Comparison of ENCODE assay signal across 11 cellular contexts in genomic region chr10:124941823-124942222, GRCh38. TPM values are rescaled to one million over a fixed set of nuclear protein-coding genes. Genes with fewer than 3 reads are reported as not detected.
DNase-seq lines count a peak whose midpoint lies in the region; ATAC-seq, FAIRE-seq and TF ChIP-seq lines count a peak whose summit lies in the region.
"Had no signal": no experiment of that assay in that cellular context is flagged by ENCODE, and none has a peak within 500 bp of the region (broad histone marks: within the 10 kb centered on the region; RNA-seq: fewer than 3 reads in every experiment).

TSS of gene ZRANB1 (plus strand) at chr10:124942123. CDS start at chr10:124942494, 371 bp downstream.

- no peak for DNase-seq in CD4-positive, CD25-positive, alpha-beta regulatory T cell
- no peak for DNase-seq in SK-MEL-5 (ENCODE audit: low read depth, low spot score)
- no peak for DNase-seq in neural crest cell (ENCODE audit: low read depth, low spot score)
- no peak for DNase-seq in UCSD-AML1 (lab: John Stamatoyannopoulos, UW; ENCODE audit: unreplicated experiment)
- DNase-seq in NCI-H2171 treated with DMSO at 0.1 percent for 48 hours (lab: John Stamatoyannopoulos, UW) = no peak
- no peak for DNase-seq in GM12892 (ENCODE audit: insufficient read length)
- DNase-seq: small intestine had no signal

- no peak within 1 kb of the TSS for H3K4me3 ChIP-seq in CD4-positive, CD25-positive, alpha-beta regulatory T cell (ENCODE audit: low read depth, low read length)
- no peak within 1 kb of the TSS for H3K4me3 ChIP-seq in gastroesophageal sphincter

- H3K9me3 ChIP-seq in CD4-positive, CD25-positive, alpha-beta regulatory T cell (ENCODE audit: control insufficient read depth in 2 of 2, low read length in 2 of 2) = no peaks in the 10 kb centered on the region
- no peaks in the 10 kb centered on the region for H3K9me3 ChIP-seq in gastroesophageal sphincter

- peak within 1 kb of the TSS in 3 of 4 donors; percentile 2 to 58 (median 39) for H3K4me3 Mint-ChIP-seq in CD4-positive, CD25-positive, alpha-beta regulatory T cell
- no peak within 1 kb of the TSS for H3K4me3 Mint-ChIP-seq in neural crest cell

- no peak for TF ChIP-seq POLR2A in gastroesophageal sphincter (IDR thresholded peaks at IDR 0.05)
- no peak for TF ChIP-seq POLR2A in GM12892 (IDR thresholded peaks at IDR 0.05; ENCODE audit: low read depth, low read length)

- H3K4me1 ChIP-seq in CD4-positive, CD25-positive, alpha-beta regulatory T cell (ENCODE audit: control insufficient read depth, insufficient read depth, low read length, poor library complexity, severe bottlenecking) = no peaks in the 10 kb centered on the region
- H3K4me1 ChIP-seq in gastroesophageal sphincter = peaks cover 7 to 94% (median 14%) of the 10 kb centered on the region in 3 donors

- H3K36me3 ChIP-seq in CD4-positive, CD25-positive, alpha-beta regulatory T cell (ENCODE audit: control insufficient read depth, insufficient read depth, low read length) = peaks cover 13% of the 10 kb centered on the region
- peaks cover 0 to 3% of the 10 kb centered on the region in 2 donors for H3K36me3 ChIP-seq in gastroesophageal sphincter

- no peaks in the 10 kb centered on the region for H3K9me3 Mint-ChIP-seq in CD4-positive, CD25-positive, alpha-beta regulatory T cell
- H3K9me3 Mint-ChIP-seq in neural crest cell = no peaks in the 10 kb centered on the region

- no peaks in the 10 kb centered on the region for H3K27me3 ChIP-seq in CD4-positive, CD25-positive, alpha-beta regulatory T cell (ENCODE audit: control insufficient read depth, insufficient read depth, low read length)
- no peaks in the 10 kb centered on the region for H3K27me3 ChIP-seq in gastroesophageal sphincter

- H3K27ac ChIP-seq in CD4-positive, CD25-positive, alpha-beta regulatory T cell (ENCODE audit: insufficient read depth, low read length, poor library complexity, severe bottlenecking) = no peak within 1 kb of the TSS
- H3K27ac ChIP-seq in gastroesophageal sphincter = no peak within 1 kb of the TSS

- no peak for TF ChIP-seq CTCF in gastroesophageal sphincter (IDR thresholded peaks at IDR 0.05)
- TF ChIP-seq CTCF in neural crest cell (conservative IDR thresholded peaks at IDR 0.05) = no peak

- H3K27ac Mint-ChIP-seq in CD4-positive, CD25-positive, alpha-beta regulatory T cell = peak within 1 kb of the TSS in 2 of 3 donors; percentile 3 to 42
- H3K27ac Mint-ChIP-seq in neural crest cell (ENCODE audit: unreplicated experiment) = no peak within 1 kb of the TSS

- 82 to 88% methylated on average over 4 of the region's 4 CpGs for WGBS in gastroesophageal sphincter (ENCODE audit: low coverage in 1 of 2), 2 donors

- peaks cover 27% of the 10 kb centered on the region for H3K36me3 Mint-ChIP-seq in CD4-positive, CD25-positive, alpha-beta regulatory T cell
- no peaks in the 10 kb centered on the region for H3K36me3 Mint-ChIP-seq in neural crest cell (ENCODE audit: low read depth)

- no peaks in the 10 kb centered on the region for H3K27me3 Mint-ChIP-seq in CD4-positive, CD25-positive, alpha-beta regulatory T cell
- H3K27me3 Mint-ChIP-seq in neural crest cell (ENCODE audit: low read depth) = no peaks in the 10 kb centered on the region

- H3K4me1 Mint-ChIP-seq in CD4-positive, CD25-positive, alpha-beta regulatory T cell = peaks cover 32 to 68% (median 57%) of the 10 kb centered on the region in 4 donors
- peaks cover 11% of the 10 kb centered on the region for H3K4me1 Mint-ChIP-seq in neural crest cell

- FAIRE-seq in GM12892 (lab: Jason Lieb, UNC) = no peak
- FAIRE-seq: endometrium, small intestine had no signal

- no peak for ATAC-seq in CD4-positive, CD25-positive, alpha-beta regulatory T cell (ENCODE audit: low read depth in 2 of 2)
- no peak for ATAC-seq in gastroesophageal sphincter
- ATAC-seq in HG02763 (IDR thresholded peaks at IDR 0.05; ENCODE audit: unreplicated experiment) = no peak
- ATAC-seq: activated CD4-positive, CD25-positive, alpha-beta regulatory T cell treated with anti-CD3 and anti-CD28 coated beads, Interleukin-2, amount 50 U/mL, for 24 hours had no signal

- TF ChIP-seq EP300 in gastroesophageal sphincter (IDR thresholded peaks at IDR 0.05) = no peak

- in situ Hi-C loops in SK-MEL-5 (cut with HindIII; ENCODE audit: low pct_unique_long_range_greater_than_20kb, low sequenced_read_pairs) = no loop called here

RNA-seq across cellular contexts. Expression of gene ZRANB1, which starts in this region (rescaled TPM):
- total RNA-seq in CD4-positive, CD25-positive, alpha-beta regulatory T cell = 27.8 TPM
- 1 to 10 TPM; 6.6 to 9.4 (median 6.8) TPM for polyA plus RNA-seq in CD4-positive, CD25-positive, alpha-beta regulatory T cell
- total RNA-seq in SK-MEL-5 (2014; rRNA removed; shearing (Covaris generic)) = 12.0 and 13.2 TPM in 2 replicates
- 5.9 and 8.8 TPM in 2 replicates for polyA plus RNA-seq in SK-MEL-5 (2015; cell fraction: cytosol; rRNA removed)
- polyA plus RNA-seq in SK-MEL-5 (2015; cell fraction: nucleus; rRNA removed) = 6.8 and 9.2 TPM in 2 replicates
- total RNA-seq in gastroesophageal sphincter (10 to 100 TPM; 35.5 to 48.7 (median 44.3) TPM), neural crest cell (22.6 and 24.0 TPM in 2 replicates)
- 8.4 TPM for polyA plus RNA-seq in GM12892 (2012; ENCODE audit: missing spikeins)
